ENCODE assay signal across 11 cellular contexts in genomic region chr19:29576761-29577661, GRCh38. TPM values are rescaled to one million over a fixed set of nuclear protein-coding genes. Genes with fewer than 3 reads are reported as not detected.
A peak's percentile ranks its signal among the peaks of the same experiment; 100 is the strongest.
DNase-seq lines count a peak whose midpoint lies in the region; ATAC-seq and TF ChIP-seq lines count a peak whose summit lies in the region.
"Had no signal": no experiment of that assay in that cellular context is flagged by ENCODE, and none has a peak within 500 bp of the region (broad histone marks: within the 10 kb centered on the region; RNA-seq: fewer than 3 reads in every experiment).

No MANE protein-coding gene starts in this region.

- peaks cover 63% of the 10 kb centered on the region for H3K27me3 Mint-ChIP-seq in activated CD4-positive, alpha-beta memory T cell treated with anti-CD3 and anti-CD28 coated beads for 36 hours
- H3K27me3 Mint-ChIP-seq in activated CD4-positive, alpha-beta memory T cell treated with anti-CD3 and anti-CD28 coated beads, Interleukin-2, amount 10 ng/mL, durations not matched to agents 7 days and 5 days: peaks cover 67% of the 10 kb centered on the region

- peaks cover 23% of the 10 kb centered on the region for H3K4me1 Mint-ChIP-seq in activated CD4-positive, alpha-beta memory T cell treated with anti-CD3 and anti-CD28 coated beads for 36 hours (ENCODE audit: low read depth)
- peaks cover 12% of the 10 kb centered on the region for H3K4me1 Mint-ChIP-seq in activated CD4-positive, alpha-beta memory T cell treated with anti-CD3 and anti-CD28 coated beads, Interleukin-2, amount 10 ng/mL, durations not matched to agents 7 days and 5 days

- intact Hi-C loops in activated CD4-positive, alpha-beta memory T cell treated with anti-CD3 and anti-CD28 coated beads for 36 hours (cut with micrococcal nuclease): loop anchor here (1.0 kb wide), 2 partner anchors 10 to 29 kb away; partner anchors contain the start of gene POP4
- intact Hi-C loops in left ventricle myocardium inferior (cut with micrococcal nuclease): no loop called here

- DNase-seq in activated CD4-positive, alpha-beta memory T cell treated with anti-CD3 and anti-CD28 coated beads for 36 hours: peak; percentile 73
- no peak for DNase-seq in activated CD4-positive, alpha-beta memory T cell treated with anti-CD3 and anti-CD28 coated beads, Interleukin-2, amount 10 ng/mL, durations not matched to agents 7 days and 5 days
- DNase-seq in brain microvascular endothelial cell (peak; percentile 5), left ventricle myocardium inferior (no peak)
- DNase-seq in stimulated activated CD8-positive, alpha-beta memory T cell treated with anti-CD3 and anti-CD28 coated beads, Interleukin-7, amount 100 ng/mL, for 4 hours (ENCODE audit: low read depth in 2 of 2): peak; percentile 15 to 16
- DNase-seq: hippocampal formation, SK-N-SH, substantia nigra had no signal

- H3K4me3 Mint-ChIP-seq in activated CD4-positive, alpha-beta memory T cell treated with anti-CD3 and anti-CD28 coated beads for 36 hours: no peak overlapping the region
- no peak overlapping the region for H3K4me3 Mint-ChIP-seq in activated CD4-positive, alpha-beta memory T cell treated with anti-CD3 and anti-CD28 coated beads, Interleukin-2, amount 10 ng/mL, durations not matched to agents 7 days and 5 days

- CTCF ChIA-PET in activated CD4-positive, alpha-beta memory T cell treated with anti-CD3 and anti-CD28 coated beads for 36 hours (lab: Charles Lee): interaction anchor here (0.6 to 1.4 kb wide), 5 partner anchors 11 to 248 kb away, joined by 3 to 4 read pairs (median 3); no protein-coding TSS in a partner anchor
- CTCF ChIA-PET in activated CD4-positive, alpha-beta memory T cell treated with anti-CD3 and anti-CD28 coated beads, Interleukin-2, amount 10 ng/mL, durations not matched to agents 7 days and 5 days (lab: Charles Lee): no interaction called here

- H3K27ac Mint-ChIP-seq in activated CD4-positive, alpha-beta memory T cell treated with anti-CD3 and anti-CD28 coated beads for 36 hours: no peak overlapping the region
- H3K27ac Mint-ChIP-seq in activated CD4-positive, alpha-beta memory T cell treated with anti-CD3 and anti-CD28 coated beads, Interleukin-2, amount 10 ng/mL, durations not matched to agents 7 days and 5 days: no peak overlapping the region

- in situ Hi-C loops in brain microvascular endothelial cell (cut with HindIII; ENCODE audit: low pct_ligation_motif_present, low sequenced_read_pairs): no loop called here

- peaks cover 4% of the 10 kb centered on the region for H3K9me3 ChIP-seq in left ventricle myocardium inferior (replicated peaks)
- H3K9me3 ChIP-seq: SK-N-SH had no signal

- ATAC-seq in HG03378 (IDR thresholded peaks at IDR 0.05; ENCODE audit: unreplicated experiment) (peak; percentile 71), GM18867 (IDR thresholded peaks at IDR 0.05; ENCODE audit: unreplicated experiment) (no peak), GM18858 (IDR thresholded peaks at IDR 0.05; ENCODE audit: unreplicated experiment) (no peak)

- H3K4me1 ChIP-seq in left ventricle myocardium inferior: no peaks in the 10 kb centered on the region

- peaks cover 4% of the 10 kb centered on the region for H3K36me3 Mint-ChIP-seq in activated CD4-positive, alpha-beta memory T cell treated with anti-CD3 and anti-CD28 coated beads for 36 hours
- H3K36me3 Mint-ChIP-seq in activated CD4-positive, alpha-beta memory T cell treated with anti-CD3 and anti-CD28 coated beads, Interleukin-2, amount 10 ng/mL, durations not matched to agents 7 days and 5 days (ENCODE audit: low read depth): no peaks in the 10 kb centered on the region

- POLR2A ChIA-PET in activated CD4-positive, alpha-beta memory T cell treated with anti-CD3 and anti-CD28 coated beads for 36 hours (lab: Charles Lee): interaction anchor here (2.5 kb wide), 1 partner anchor 29 kb away, joined by 20 read pairs; the partner anchor contains the start of gene POP4
- POLR2A ChIA-PET in activated CD4-positive, alpha-beta memory T cell treated with anti-CD3 and anti-CD28 coated beads, Interleukin-2, amount 10 ng/mL, durations not matched to agents 7 days and 5 days (lab: Charles Lee): interaction anchor here (2.1 kb wide), 1 partner anchor 29 kb away, joined by 4 read pairs; the partner anchor contains the start of gene POP4

- peaks cover 7% of the 10 kb centered on the region for H3K9me3 Mint-ChIP-seq in activated CD4-positive, alpha-beta memory T cell treated with anti-CD3 and anti-CD28 coated beads for 36 hours
- H3K9me3 Mint-ChIP-seq in activated CD4-positive, alpha-beta memory T cell treated with anti-CD3 and anti-CD28 coated beads, Interleukin-2, amount 10 ng/mL, durations not matched to agents 7 days and 5 days: peaks cover 12% of the 10 kb centered on the region

- H3K4me3 ChIP-seq in brain microvascular endothelial cell (ENCODE audit: low read depth, low read length) (no peak overlapping the region), left ventricle myocardium inferior (no peak overlapping the region)

- TF ChIP-seq CTCF in brain microvascular endothelial cell (IDR thresholded peaks at IDR 0.05; ENCODE audit: low read depth, low read length, missing control alignments) (no peak), left ventricle myocardium inferior (IDR thresholded peaks at IDR 0.05; ENCODE audit: borderline replicate concordance) (no peak)

- no peaks in the 10 kb centered on the region for H3K36me3 ChIP-seq in brain microvascular endothelial cell (replicated peaks)
- H3K36me3 ChIP-seq in left ventricle myocardium inferior: no peaks in the 10 kb centered on the region

- H3K27me3 ChIP-seq in brain microvascular endothelial cell (replicated peaks) (no peaks in the 10 kb centered on the region), left ventricle myocardium inferior (ENCODE audit: low read depth) (peaks cover 99% of the 10 kb centered on the region)

- H3K27ac ChIP-seq in brain microvascular endothelial cell (no peak overlapping the region), left ventricle myocardium inferior (replicated peaks) (no peak overlapping the region)

RNA-seq across cellular contexts. Expression of gene POP4, which starts 29.1 kb away (rescaled TPM):
- total RNA-seq in activated CD4-positive, alpha-beta memory T cell treated with anti-CD3 and anti-CD28 coated beads for 36 hours: 100 to 1,000 TPM; 102 to 103 TPM
- 10 to 100 TPM; 86.8 to 94.4 TPM for total RNA-seq in activated CD4-positive, alpha-beta memory T cell treated with anti-CD3 and anti-CD28 coated beads, Interleukin-2, amount 10 ng/mL, durations not matched to agents 7 days and 5 days
- total RNA-seq in left ventricle myocardium inferior: 53.9 TPM

RNA-seq across cellular contexts. Expression of gene VSTM2B, which starts 51.2 kb away (rescaled TPM):
- total RNA-seq in activated CD4-positive, alpha-beta memory T cell treated with anti-CD3 and anti-CD28 coated beads for 36 hours: not detected
- total RNA-seq in activated CD4-positive, alpha-beta memory T cell treated with anti-CD3 and anti-CD28 coated beads, Interleukin-2, amount 10 ng/mL, durations not matched to agents 7 days and 5 days: not detected
- total RNA-seq in left ventricle myocardium inferior: not detected

Comparison
In these comparisons a context has a peak if more than half of its experiments do, and no peak if none do; other contexts are left out.
1. DNase-seq: peak in activated CD4-positive, alpha-beta memory T cell treated with anti-CD3 and anti-CD28 coated beads for 36 hours (single experiment), brain microvascular endothelial cell (single experiment) and stimulated activated CD8-positive, alpha-beta memory T cell treated with anti-CD3 and anti-CD28 coated beads, Interleukin-7, amount 100 ng/mL, for 4 hours (2 of 2); none in activated CD4-positive, alpha-beta memory T cell treated with anti-CD3 and anti-CD28 coated beads, Interleukin-2, amount 10 ng/mL, durations not matched to agents 7 days and 5 days (single experiment) and left ventricle myocardium inferior (single experiment).